Comparison of ENCODE assay signal across 30 cellular contexts in the genomic region with DNA sequence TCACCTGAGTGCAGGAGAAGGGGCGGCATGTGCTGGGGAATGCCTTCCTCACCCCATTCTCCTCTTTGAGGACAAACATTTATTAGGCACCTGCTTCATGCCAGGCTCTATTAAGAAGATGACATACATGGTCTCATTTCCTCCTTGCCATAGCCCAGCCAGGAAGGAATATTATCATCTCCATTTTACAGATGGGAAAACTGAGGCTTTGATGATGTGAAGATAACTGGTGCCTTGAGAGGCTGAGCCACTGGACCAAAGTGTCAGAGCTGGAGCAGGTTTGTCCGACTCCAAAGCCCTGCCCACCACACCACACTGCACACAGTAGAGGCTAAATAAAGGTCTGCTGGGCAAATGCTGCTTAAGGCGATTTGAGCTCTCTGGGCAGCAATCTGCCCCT. TPM values are rescaled to one million over a fixed set of nuclear protein-coding genes. Genes with fewer than 3 reads are reported as not detected.
"Had no signal": no experiment of that assay in that cellular context is flagged by ENCODE, and none has a peak within 500 bp of the region (broad histone marks: within the 10 kb centered on the region; RNA-seq: fewer than 3 reads in every experiment).

No MANE protein-coding gene starts in this region.

- H3K36me3 ChIP-seq: esophagus muscularis mucosa, gastrocnemius medialis, heart right ventricle, left lung, lower lobe of right lung had no signal

- H3K4me1 ChIP-seq: esophagus muscularis mucosa, gastrocnemius medialis, heart right ventricle, left lung, lower lobe of right lung had no signal

- ATAC-seq: gastrocnemius medialis, heart right ventricle, left cardiac atrium, left lung, left ventricle myocardium superior, lower lobe of right lung, mucosa of descending colon had no signal

- DNase-seq: dermis blood vessel endothelial cell; dorsolateral prefrontal cortex; effector CD4-positive, alpha-beta T cell; effector memory CD4-positive, alpha-beta T cell; foreskin melanocyte; gastrocnemius medialis; glutamatergic neuron; head of caudate nucleus; heart right ventricle; hippocampal formation; left cardiac atrium; left lung; left ventricle myocardium superior; lower lobe of right lung; mesenchymal stem cell; mucosa of descending colon; naive B cell had no signal

- H3K9me3 ChIP-seq: esophagus muscularis mucosa, gastrocnemius medialis, heart right ventricle, left lung, lower lobe of right lung, mucosa of descending colon had no signal

- H3K27me3 ChIP-seq: left lung had no signal

- H3K4me3 ChIP-seq: coronary artery, dorsolateral prefrontal cortex, esophagus muscularis mucosa, gastrocnemius medialis, heart right ventricle, left lung, lower lobe of right lung, mucosa of descending colon had no signal

- FAIRE-seq: colon, endothelial cell of umbilical vein, islet of Langerhans, keratinocyte had no signal

- H3K27ac ChIP-seq: coronary artery, dorsolateral prefrontal cortex, esophagus muscularis mucosa, gastrocnemius medialis, heart right ventricle, left lung, lower lobe of right lung had no signal

RNA-seq across cellular contexts. Expression of a gene that starts 45.4 kb away (rescaled TPM):
- total RNA-seq: dermis blood vessel endothelial cell, endothelial cell of umbilical vein, epithelial cell of proximal tubule, fibroblast of villous mesenchyme, glomerular endothelial cell, kidney epithelial cell, lung microvascular endothelial cell, myocyte had no signal
- polyA plus RNA-seq: endothelial cell of umbilical vein, fibroblast of lung, keratinocyte had no signal
